8 cellular contexts compared by ENCODE assay signal in genomic region chr9:33082538-33083326, GRCh38. TPM values are rescaled to one million over a fixed set of nuclear protein-coding genes. Genes with fewer than 3 reads are reported as not detected.
DNase-seq lines count a peak whose midpoint lies in the region; ATAC-seq and TF ChIP-seq lines count a peak whose summit lies in the region.

No MANE protein-coding gene starts in this region.

- DNase-seq in G401 (ENCODE audit: low spot score): peak; percentile 81
- no peak for DNase-seq in OCI-LY7 (ENCODE audit: low spot score)
- DNase-seq in caudate nucleus (lab: John Stamatoyannopoulos, UW): peak in 6 of 61 donors; percentile 10 to 74 (median 20)
- no peak for DNase-seq in neuronal stem cell (ENCODE audit: low spot score)
- DNase-seq in NCI-H2196 (lab: John Stamatoyannopoulos, UW; ENCODE audit: unreplicated experiment): no peak
- no peak for DNase-seq in NCI-H1048 (lab: John Stamatoyannopoulos, UW)

- no peaks in the 10 kb centered on the region for H3K27me3 ChIP-seq in neuronal stem cell (ENCODE audit: control insufficient read depth in 3 of 3, insufficient read depth in 3 of 3, low read depth in 1 of 3, low read length in 3 of 3)

- CTCF ChIA-PET in OCI-LY7 (lab: Charles Lee; ENCODE audit: unreplicated experiment): interaction anchor here (0.6 kb wide), 1 partner anchor 88 kb away, joined by 3 read pairs; no protein-coding TSS in a partner anchor

- H3K79me2 ChIP-seq in OCI-LY7 (ENCODE audit: insufficient read depth, low read depth, low read length): no peaks in the 10 kb centered on the region

- 0 out of 2 replicates have a peak, but pooled peaks have one; percentile 18 for TF ChIP-seq CTCF in OCI-LY7 (conservative IDR thresholded peaks at IDR 0.05; ENCODE audit: low read length)

- no peaks in the 10 kb centered on the region for H3K9me2 ChIP-seq in OCI-LY7 (ENCODE audit: insufficient read depth, low read length)

- H4K20me1 ChIP-seq in OCI-LY7 (ENCODE audit: insufficient read depth, low read length): no peaks in the 10 kb centered on the region

- no peak overlapping the region for H4K8ac ChIP-seq in neuronal stem cell (ENCODE audit: low read depth, low read length)

- no peak overlapping the region for H2BK15ac ChIP-seq in neuronal stem cell (ENCODE audit: low read length)

- POLR2A ChIA-PET in OCI-LY7 (lab: Charles Lee): interaction anchor here (0.8 kb wide), 1 partner anchor 144 kb away, joined by 3 read pairs; no protein-coding TSS in a partner anchor

- H3K4me1 ChIP-seq in OCI-LY7 (ENCODE audit: insufficient read depth, low read length, poor library complexity, severe bottlenecking) (peaks cover 15% of the 10 kb centered on the region), neuronal stem cell (ENCODE audit: control insufficient read depth in 2 of 2, insufficient read depth in 1 of 2, low read depth in 1 of 2, low read length in 2 of 2) (no peaks in the 10 kb centered on the region)

- intact Hi-C loops in OCI-LY7 (cut with micrococcal nuclease; ENCODE audit: unreplicated experiment): no loop called here

- no peak overlapping the region for H2BK12ac ChIP-seq in neuronal stem cell (ENCODE audit: low read length)

- H2AFZ ChIP-seq in OCI-LY7 (ENCODE audit: low read length) (no peak overlapping the region), neuronal stem cell (ENCODE audit: low read length) (peak overlapping the region; percentile 9)

- H3K79me1 ChIP-seq in neuronal stem cell (ENCODE audit: low read depth, low read length): no peaks in the 10 kb centered on the region

- no peak for ATAC-seq in HG03571 (IDR thresholded peaks at IDR 0.05; ENCODE audit: unreplicated experiment)
- no peak for ATAC-seq in HG03378 (IDR thresholded peaks at IDR 0.05; ENCODE audit: unreplicated experiment)

- no peak overlapping the region for H3K4ac ChIP-seq in neuronal stem cell (ENCODE audit: low read length)

- no peak overlapping the region for H3K14ac ChIP-seq in neuronal stem cell (ENCODE audit: low read length)

- no peak overlapping the region for H4K91ac ChIP-seq in neuronal stem cell (ENCODE audit: low read depth, low read length, poor library complexity)

- in situ Hi-C loops in G401 (cut with HindIII; ENCODE audit: low sequenced_read_pairs): no loop called here

- no peak overlapping the region for H3K23ac ChIP-seq in neuronal stem cell (ENCODE audit: low read depth, low read length, poor library complexity)

- H3K9me3 ChIP-seq in OCI-LY7 (ENCODE audit: low read length) (no peaks in the 10 kb centered on the region), neuronal stem cell (replicated peaks in 1 of 2; ENCODE audit: control insufficient read depth in 2 of 2, insufficient read depth in 1 of 2, low read depth in 1 of 2, low read length in 2 of 2) (peaks cover 0 to 3% of the 10 kb centered on the region in 2 donors)

- WGBS in neuronal stem cell (ENCODE audit: extremely low coverage in 2 of 2, insufficient read length in 2 of 2, insufficient replicate concordance in 1 of 2), 2 donors: no CpG with 5 or more reads among the region's 8 CpGs

- H3K27ac ChIP-seq in OCI-LY7 (ENCODE audit: low read depth, low read length, poor library complexity, severe bottlenecking) (no peak overlapping the region), caudate nucleus (ENCODE audit: low read depth, low read length) (peak overlapping the region; percentile 18), neuronal stem cell (replicated peaks; ENCODE audit: low read length) (no peak overlapping the region)

- H3K18ac ChIP-seq in neuronal stem cell (ENCODE audit: low read length): no peak overlapping the region

- BruUV-seq in OCI-LY7 (replicated peaks; lab: Mats Ljungman, UMichigan): no TSS peak

- no peak overlapping the region for H2BK5ac ChIP-seq in neuronal stem cell (ENCODE audit: low read length)

- H3K4me3 ChIP-seq in OCI-LY7 (ENCODE audit: low read depth, low read length, poor library complexity, severe bottlenecking): no peak overlapping the region
- no peak overlapping the region for H3K4me3 ChIP-seq in neuronal stem cell (ENCODE audit: low read length in 2 of 2)

- H2AK5ac ChIP-seq in neuronal stem cell (ENCODE audit: low read depth, low read length): no peak overlapping the region

- no peak overlapping the region for H3K4me2 ChIP-seq in OCI-LY7 (ENCODE audit: low read length)
- H3K4me2 ChIP-seq in neuronal stem cell (ENCODE audit: insufficient read depth, low read length, poor library complexity, severe bottlenecking): no peak overlapping the region

- no peak overlapping the region for H3K9ac ChIP-seq in neuronal stem cell (ENCODE audit: low read depth, low read length, poor library complexity)

- H3K36me3 ChIP-seq in OCI-LY7 (ENCODE audit: insufficient read depth, low read length) (no peaks in the 10 kb centered on the region), neuronal stem cell (replicated peaks in 1 of 2; ENCODE audit: control insufficient read depth in 2 of 2, insufficient read depth in 2 of 2, low read length in 2 of 2) (no peaks in the 10 kb centered on the region)

- no peak overlapping the region for H2BK120ac ChIP-seq in neuronal stem cell (ENCODE audit: low read depth, low read length)

RNA-seq across cellular contexts. Expression of gene SMU1, which starts 6.3 kb away (rescaled TPM):
- total RNA-seq in G401 (2014; rRNA removed; shearing (Covaris generic)): 34.4 and 49.4 TPM in 2 replicates
- total RNA-seq in OCI-LY7 (2014; rRNA removed; shearing (Covaris generic)): 20.0 and 22.0 TPM in 2 replicates
- 26.7 and 27.9 TPM in 2 replicates for total RNA-seq in OCI-LY7 (2022)
- 14.0 TPM for polyA plus RNA-seq in neuronal stem cell (2013, experiment 1 of 2)
- 14.7 TPM for polyA plus RNA-seq in neuronal stem cell (2013, experiment 2 of 2)

RNA-seq across cellular contexts. Expression of gene DNAJA1, which starts 57.7 kb away (rescaled TPM):
- 163 and 266 TPM in 2 replicates for total RNA-seq in G401 (2014; rRNA removed; shearing (Covaris generic))
- 110 and 136 TPM in 2 replicates for total RNA-seq in OCI-LY7 (2014; rRNA removed; shearing (Covaris generic))
- 65.3 and 109 TPM in 2 replicates for total RNA-seq in OCI-LY7 (2022)
- 153 TPM for polyA plus RNA-seq in neuronal stem cell (2013, experiment 1 of 2)
- polyA plus RNA-seq in neuronal stem cell (2013, experiment 2 of 2): 152 TPM
